In the genomic region with DNA sequence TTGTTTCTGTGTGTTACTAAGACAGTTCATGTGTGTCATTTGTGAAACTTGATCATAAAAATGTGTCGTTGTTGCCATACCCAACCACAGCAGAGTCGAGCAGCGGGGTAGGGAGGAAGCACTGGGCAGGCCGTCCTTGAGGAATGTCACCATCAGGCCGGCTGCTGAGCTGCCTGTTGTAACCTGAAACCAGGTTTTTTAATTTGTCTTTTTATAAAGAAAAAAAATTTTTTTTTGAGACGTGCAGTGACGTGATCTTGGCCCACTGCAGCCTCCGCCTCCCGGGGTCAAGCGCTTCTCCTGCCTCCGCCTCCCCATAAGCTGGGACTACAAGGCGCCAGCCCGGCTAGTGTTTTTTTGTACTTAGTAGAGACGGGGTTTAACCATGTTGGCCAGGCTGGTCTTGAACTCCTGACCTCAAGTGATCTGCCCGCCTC, we compare ENCODE assay signal across 7 cellular contexts. TPM values are rescaled to one million over a fixed set of nuclear protein-coding genes. Genes with fewer than 3 reads are reported as not detected.
DNase-seq lines count a peak whose midpoint lies in the region; ATAC-seq and TF ChIP-seq lines count a peak whose summit lies in the region.

No MANE protein-coding gene starts in this region.

- H3K27ac ChIP-seq in OCI-LY1 (ENCODE audit: low read depth, low read length, poor library complexity, severe bottlenecking) (no peak overlapping the region), duodenal mucosa (ENCODE audit: low read depth, low read length) (peak overlapping the region; percentile 94)

- no peaks in the 10 kb centered on the region for H3K9me3 ChIP-seq in OCI-LY1 (ENCODE audit: low read length)
- H3K9me3 ChIP-seq in duodenal mucosa (ENCODE audit: control insufficient read depth in 1 of 2, low read length in 2 of 2), result no peaks in the 10 kb centered on the region
- no peaks in the 10 kb centered on the region for H3K9me3 ChIP-seq in mononuclear cell (ENCODE audit: low read depth, low read length)

- H3K9ac ChIP-seq in OCI-LY1 (ENCODE audit: low read length), result peak overlapping the region; percentile 93
- peak overlapping the region; percentile 76 to 90 for H3K9ac ChIP-seq in duodenal mucosa (ENCODE audit: low read depth in 1 of 2, low read length in 2 of 2)

- no peaks in the 10 kb centered on the region for H4K20me1 ChIP-seq in OCI-LY1 (ENCODE audit: insufficient read depth, low read length)

- H3K9me2 ChIP-seq in OCI-LY1 (ENCODE audit: low read depth, low read length), result no peaks in the 10 kb centered on the region

- H2AFZ ChIP-seq in OCI-LY1 (ENCODE audit: low read length), result peak overlapping the region; percentile 72; the same call in 1 of the 2 replicates

- peaks cover 42% of the 10 kb centered on the region for H3K79me2 ChIP-seq in OCI-LY1 (ENCODE audit: insufficient read depth, low read length)

- DNase-seq in GF-D8 (lab: John Stamatoyannopoulos, UW) (peak; percentile 53), NCI-H1436 treated with DMSO at 0.1 percent for 48 hours (lab: John Stamatoyannopoulos, UW) (no peak), foreskin melanocyte (no peak)

- peak; percentile 11 for ATAC-seq in GM21825 (IDR thresholded peaks at IDR 0.05; ENCODE audit: unreplicated experiment)

- peaks cover 26% of the 10 kb centered on the region for H3K4me1 ChIP-seq in OCI-LY1 (ENCODE audit: insufficient read depth, low read length, severe bottlenecking)
- peaks cover 9 to 13% of the 10 kb centered on the region in 2 donors for H3K4me1 ChIP-seq in duodenal mucosa (ENCODE audit: control insufficient read depth in 1 of 2, insufficient read depth in 2 of 2, low read length in 2 of 2)
- peaks cover 22% of the 10 kb centered on the region for H3K4me1 ChIP-seq in mononuclear cell (ENCODE audit: insufficient read depth, low read length)

- H3K36me3 ChIP-seq in OCI-LY1 (ENCODE audit: insufficient read depth, low read length) (peaks cover 31% of the 10 kb centered on the region), duodenal mucosa (ENCODE audit: control insufficient read depth in 1 of 2, insufficient read depth in 2 of 2, low read length in 2 of 2) (peaks cover 0 to 13% of the 10 kb centered on the region in 2 donors)

- H3K4me2 ChIP-seq in OCI-LY1 (ENCODE audit: low read length), result peak overlapping the region; percentile 93

- no peak for TF ChIP-seq CTCF in OCI-LY1 (IDR thresholded peaks at IDR 0.05; ENCODE audit: low read length)

- no peaks in the 10 kb centered on the region for H3F3A ChIP-seq in OCI-LY1 (ENCODE audit: insufficient read depth, low read length)

- H3K27me3 ChIP-seq in OCI-LY1 (ENCODE audit: insufficient read depth, low read length) (no peaks in the 10 kb centered on the region), duodenal mucosa (ENCODE audit: control insufficient read depth in 1 of 2, insufficient read depth in 2 of 2, low read length in 2 of 2) (no peaks in the 10 kb centered on the region), mononuclear cell (ENCODE audit: insufficient read depth, low read length) (no peaks in the 10 kb centered on the region)

- H3K4me3 ChIP-seq in OCI-LY1 (ENCODE audit: low read depth, low read length, poor library complexity, severe bottlenecking), result peak overlapping the region; percentile 81
- H3K4me3 ChIP-seq in duodenal mucosa (ENCODE audit: low read depth in 1 of 2, low read length in 2 of 2), result peak overlapping the region; percentile 76 to 85
- H3K4me3 ChIP-seq in mononuclear cell (ENCODE audit: low read length), result peak overlapping the region; percentile 85

RNA-seq across cellular contexts. Expression of gene TXNL4A, which starts 0.6 kb away (rescaled TPM):
- total RNA-seq in mononuclear cell, result 29.9 TPM

RNA-seq across cellular contexts. Expression of gene HSBP1L1, which starts 24.5 kb away (rescaled TPM):
- total RNA-seq in mononuclear cell, result 18.6 TPM

RNA-seq across cellular contexts. Expression of gene SLC66A2, which starts 37.5 kb away (rescaled TPM):
- total RNA-seq in mononuclear cell, result 26.9 TPM

RNA-seq across cellular contexts. Expression of gene RBFA, which starts 45.3 kb away (rescaled TPM):
- total RNA-seq in mononuclear cell, result 8.4 TPM
